In genomic region chr10:102435529-102436233, GRCh38 we compare ENCODE assay signal across 8 cellular contexts. TPM values are rescaled to one million over a fixed set of nuclear protein-coding genes. Genes with fewer than 3 reads are reported as not detected.
DNase-seq lines count a peak whose midpoint lies in the region; ATAC-seq and TF ChIP-seq lines count a peak whose summit lies in the region.

No MANE protein-coding gene starts in this region.

- no peaks in the 10 kb centered on the region for H3K9me3 ChIP-seq in T-helper 17 cell (ENCODE audit: control insufficient read depth, low read length, poor library complexity, severe bottlenecking)

- H3K4me3 ChIP-seq in epithelial cell of proximal tubule (ENCODE audit: low read depth, low read length), result peak overlapping the region; percentile 64

- H3K36me3 Mint-ChIP-seq in T-helper 17 cell (ENCODE audit: low read depth), result no peaks in the 10 kb centered on the region

- peak overlapping the region; percentile 91 for H3K27ac Mint-ChIP-seq in T-helper 17 cell

- no peak for TF ChIP-seq CTCF in epithelial cell of proximal tubule (conservative IDR thresholded peaks at IDR 0.05; ENCODE audit: low read depth, low read length)

- DNase-seq in T-helper 17 cell (no peak), epithelial cell of proximal tubule (ENCODE audit: low read depth) (no peak), NCI-H2196 (lab: John Stamatoyannopoulos, UW; ENCODE audit: unreplicated experiment) (no peak), NCI-H146 treated with DMSO at 0.1 percent for 48 hours (lab: John Stamatoyannopoulos, UW; ENCODE audit: unreplicated experiment) (no peak)
- peak; percentile 74 for DNase-seq in stimulated activated CD4-positive, alpha-beta T cell treated with anti-CD3 and anti-CD28 coated beads, Interleukin-15, amount 100 ng/mL, for 24 hours

- H3K27me3 Mint-ChIP-seq in T-helper 17 cell, result no peaks in the 10 kb centered on the region

- peaks cover 49% of the 10 kb centered on the region for H3K4me1 Mint-ChIP-seq in T-helper 17 cell

- ATAC-seq in T-helper 17 cell (no peak), GM21723 (IDR thresholded peaks at IDR 0.05; ENCODE audit: unreplicated experiment) (no peak), GM18520 (IDR thresholded peaks at IDR 0.05; ENCODE audit: unreplicated experiment) (no peak)

- peak overlapping the region; percentile 95 for H3K4me3 Mint-ChIP-seq in T-helper 17 cell

- peak; percentile 21 for TF ChIP-seq POLR2A in GM10847 (IDR thresholded peaks at IDR 0.05; ENCODE audit: extremely low read depth, insufficient read length)

RNA-seq across cellular contexts. Expression of gene CUEDC2, which starts 3.3 kb away (rescaled TPM):
- total RNA-seq in T-helper 17 cell (10 to 100 TPM; 27.4 to 30.7 TPM), epithelial cell of proximal tubule (77.8 and 98.5 TPM in 2 replicates)

RNA-seq across cellular contexts. Expression of gene FBXL15, which starts 15.0 kb away (rescaled TPM):
- 10 to 100 TPM in 1 of 2 donors, 1 to 10 TPM in 1; 9.9 to 14.2 TPM for total RNA-seq in T-helper 17 cell
- total RNA-seq in epithelial cell of proximal tubule, result 23.8 and 34.6 TPM in 2 replicates

RNA-seq across cellular contexts. Expression of gene C10orf95, which starts 15.7 kb away (rescaled TPM):
- total RNA-seq in T-helper 17 cell (under 1 TPM in 1 of 2 donors, not detected in 1; 0.50 TPM), epithelial cell of proximal tubule (2.2 and 10.3 TPM in 2 replicates)

RNA-seq across cellular contexts. Expression of gene PSD, which starts 17.1 kb away (rescaled TPM):
- 1 to 10 TPM; 2.9 to 5.1 TPM for total RNA-seq in T-helper 17 cell
- 0.43 and 0.52 TPM in 2 replicates for total RNA-seq in epithelial cell of proximal tubule

RNA-seq across cellular contexts. Expression of gene NFKB2, which starts 40.2 kb away (rescaled TPM):
- 100 to 1,000 TPM; 364 to 390 TPM for total RNA-seq in T-helper 17 cell
- 73.9 and 84.9 TPM in 2 replicates for total RNA-seq in epithelial cell of proximal tubule
